Comparison of ENCODE assay signal across 15 cellular contexts in genomic region chr1:224447251-224447650, GRCh38. TPM values are rescaled to one million over a fixed set of nuclear protein-coding genes. Genes with fewer than 3 reads are reported as not detected.
DNase-seq lines count a peak whose midpoint lies in the region; ATAC-seq and TF ChIP-seq lines count a peak whose summit lies in the region.
"Had no signal": no experiment of that assay in that cellular context is flagged by ENCODE, and none has a peak within 500 bp of the region (broad histone marks: within the 10 kb centered on the region; RNA-seq: fewer than 3 reads in every experiment).

No MANE protein-coding gene starts in this region.

- POLR2A ChIA-PET in HCT116 (lab: Charles Lee) (no interaction called here), MCF 10A (lab: Yijun Ruan, JAX) (interaction anchor here (0.7 to 15.2 kb wide), 11 partner anchors 9 to 331 kb away, joined by 3 to 800 read pairs (median 3); partner anchors contain the start of genes NVL and WDR26)

- H3K36me3 ChIP-seq in HCT116 (ENCODE audit: control insufficient read depth in 1 of 2, insufficient read depth in 2 of 2, low read length in 2 of 2): no peaks in the 10 kb centered on the region
- peaks cover 0 to 10% (median 0%) of the 10 kb centered on the region in 9 donors for H3K36me3 ChIP-seq in heart left ventricle
- H3K36me3 ChIP-seq in skeletal muscle tissue (ENCODE audit: control insufficient read depth in 3 of 3, insufficient read depth in 3 of 3, low read length in 3 of 3): peaks cover 0 to 4% (median 4%) of the 10 kb centered on the region in 3 donors
- peaks cover 0 to 7% (median 0%) of the 10 kb centered on the region in 4 donors for H3K36me3 ChIP-seq in stomach

- H3K9me2 ChIP-seq in HCT116 (ENCODE audit: insufficient read depth): no peaks in the 10 kb centered on the region

- no peaks in the 10 kb centered on the region for H3K9me3 ChIP-seq in HCT116 (ENCODE audit: control insufficient read depth in 1 of 2, insufficient read depth in 1 of 2, low read depth in 1 of 2, low read length in 2 of 2)
- no peaks in the 10 kb centered on the region for H3K9me3 ChIP-seq in heart left ventricle
- H3K9me3 ChIP-seq in skeletal muscle tissue (ENCODE audit: control insufficient read depth in 3 of 3, low read length in 3 of 3): no peaks in the 10 kb centered on the region
- no peaks in the 10 kb centered on the region for H3K9me3 ChIP-seq in stomach

- H3K4me3 Mint-ChIP-seq in MCF 10A (ENCODE audit: unreplicated experiment): no peak overlapping the region
- H3K4me3 Mint-ChIP-seq: activated CD8-positive, alpha-beta memory T cell treated with anti-CD3 and anti-CD28 coated beads, Interleukin-2, amount 10 ng/mL, durations not matched to agents 7 days and 5 days; brain; T-helper 2 cell treated with Interferon-gamma antibody and Interleukin-4, amounts not matched to agents 5 μg/mL and 100 μg/mL, for 36 hours had no signal

- peaks cover 6 to 13% of the 10 kb centered on the region in 2 experiments; a peak in 2 of 4 replicates for H3K4me1 ChIP-seq in HCT116 (ENCODE audit: control insufficient read depth in 1 of 2, insufficient read depth in 2 of 2, low read length in 2 of 2)
- H3K4me1 ChIP-seq in heart left ventricle: peaks cover 0 to 15% (median 2%) of the 10 kb centered on the region in 12 donors
- peaks cover 15 to 18% (median 17%) of the 10 kb centered on the region in 3 donors for H3K4me1 ChIP-seq in skeletal muscle tissue (ENCODE audit: control insufficient read depth in 3 of 3, insufficient read depth in 3 of 3, low read length in 3 of 3)
- H3K4me1 ChIP-seq in stomach: peaks cover 0 to 10% (median 3%) of the 10 kb centered on the region in 4 donors

- H3K9me3 Mint-ChIP-seq in MCF 10A (ENCODE audit: unreplicated experiment): no peaks in the 10 kb centered on the region
- H3K9me3 Mint-ChIP-seq: brain; T-helper 2 cell treated with Interferon-gamma antibody and Interleukin-4, amounts not matched to agents 5 μg/mL and 100 μg/mL, for 36 hours had no signal

- peaks cover 11% of the 10 kb centered on the region for H3K36me3 Mint-ChIP-seq in MCF 10A (ENCODE audit: insufficient read depth, unreplicated experiment)

- RAD21 ChIA-PET in HCT116 (lab: Charles Lee; ENCODE audit: low non-redundant PET in 1 of 2, low total read pairs in 2 of 2, uncharacterized antibody in 2 of 2, unreplicated experiment in 2 of 2): no interaction called here

- no peak overlapping the region for H3K27ac ChIP-seq in HCT116 (ENCODE audit: low read depth, low read length)
- no peak overlapping the region for H3K27ac ChIP-seq in heart left ventricle
- peak overlapping the region; percentile 14 for H3K27ac ChIP-seq in skeletal muscle tissue (ENCODE audit: low read depth, low read length)
- H3K27ac ChIP-seq in stomach: peak overlapping the region in 1 of 5 donors; percentile 5

- CTCF ChIA-PET in HCT116 (lab: Charles Lee) (interaction anchor here (1.8 kb wide), 1 partner anchor 10 kb away, joined by 3 read pairs; no protein-coding TSS in a partner anchor), MCF 10A (lab: Yijun Ruan, JAX) (interaction anchor here (0.6 to 16.4 kb wide), 6 partner anchors 10 to 141 kb away, joined by 3 to 418 read pairs (median 4); partner anchors contain the start of gene WDR26)

- H3K4me3 ChIP-seq in HCT116 (replicated peaks in 1 of 2; ENCODE audit: low read depth in 1 of 2, low read length in 2 of 2) (no peak overlapping the region), heart left ventricle (no peak overlapping the region), skeletal muscle tissue (ENCODE audit: low read length in 3 of 3) (no peak overlapping the region), stomach (no peak overlapping the region)
- H3K4me3 ChIP-seq: GM12878 had no signal

- H2AFZ ChIP-seq in HCT116 (ENCODE audit: low read depth, low read length, poor library complexity, severe bottlenecking): no peak overlapping the region

- H3K27me3 ChIP-seq in HCT116 (ENCODE audit: insufficient read depth, low read length) (no peaks in the 10 kb centered on the region), heart left ventricle (no peaks in the 10 kb centered on the region), skeletal muscle tissue (ENCODE audit: control insufficient read depth in 3 of 3, insufficient read depth in 3 of 3, low read length in 3 of 3) (no peaks in the 10 kb centered on the region), stomach (no peaks in the 10 kb centered on the region)

- TF ChIP-seq CTCF in HCT116 (IDR thresholded peaks at IDR 0.05 in 2 of 3, conservative IDR thresholded peaks at IDR 0.05 in 1 of 3; ENCODE audit: borderline replicate concordance in 1 of 3, insufficient read depth in 1 of 3, low read depth in 2 of 3, low read length in 2 of 3) (no peak), MCF 10A (IDR thresholded peaks at IDR 0.05; ENCODE audit: unreplicated experiment) (no peak), heart left ventricle (IDR thresholded peaks at IDR 0.05) (no peak), stomach (IDR thresholded peaks at IDR 0.05) (no peak)

- DNase-seq in HCT116 (ENCODE audit: low read depth, low spot score): no peak
- peak; percentile 82 for DNase-seq in MCF 10A (ENCODE audit: unreplicated experiment)
- DNase-seq in heart left ventricle: peak in 2 of 5 donors; percentile 24 to 39
- no peak for DNase-seq in stomach
- no peak for DNase-seq in germinal center (ENCODE audit: low spot score)
- no peak for DNase-seq in activated CD4-positive, alpha-beta T cell treated with anti-CD3 and anti-CD28 coated beads for 4 hours
- DNase-seq: activated CD8-positive, alpha-beta memory T cell treated with anti-CD3 and anti-CD28 coated beads, Interleukin-2, amount 10 ng/mL, durations not matched to agents 7 days and 5 days; glutamatergic neuron; NCI-H1436 treated with DMSO at 0.1 percent for 48 hours; stimulated activated naive CD4-positive, alpha-beta T cell treated with Interleukin-2 at 50 U/mL for 16 hours had no signal

- peak overlapping the region; percentile 23; the same call in 1 of the 2 replicates for H3K4me2 ChIP-seq in HCT116 (ENCODE audit: low read length)

- WGBS in heart left ventricle, 4 donors: 50 to 79% (median 64%) methylated on average over 2 of the region's 2 CpGs
- 49 to 83% (median 69%) methylated on average over 2 of the region's 2 CpGs for WGBS in stomach, 5 donors

- TF ChIP-seq POLR2A in HCT116 (IDR thresholded peaks at IDR 0.05; ENCODE audit: borderline replicate concordance, extremely low read depth, insufficient read depth, insufficient read length): no peak
- TF ChIP-seq POLR2A in heart left ventricle (IDR thresholded peaks at IDR 0.05): no peak
- no peak for TF ChIP-seq POLR2A in stomach (IDR thresholded peaks at IDR 0.05)

- H4K20me1 ChIP-seq in HCT116 (ENCODE audit: insufficient read depth): no peaks in the 10 kb centered on the region

- intact Hi-C loops in HCT116 (cut with micrococcal nuclease): no loop called here
- intact Hi-C loops in MCF 10A (cut with micrococcal nuclease): no loop called here
- intact Hi-C loops in heart left ventricle (cut with DNase I): no loop called here
- intact Hi-C loops in stomach (cut with DNase I; ENCODE audit: low total_unique reads): no loop called here

- BruUV-seq in HCT116 (replicated peaks; lab: Mats Ljungman, UMichigan) (no TSS peak), MCF 10A (replicated peaks; lab: Mats Ljungman, UMichigan) (no TSS peak)

- no peak for TF ChIP-seq EP300 in stomach (IDR thresholded peaks at IDR 0.05)

- ATAC-seq in HCT116: no peak
- peak; percentile 29 to 75 (median 66) for ATAC-seq in heart left ventricle
- no peak for ATAC-seq in GM21447 (IDR thresholded peaks at IDR 0.05; ENCODE audit: unreplicated experiment)
- ATAC-seq: activated CD8-positive, alpha-beta memory T cell treated with anti-CD3 and anti-CD28 coated beads, Interleukin-2, amount 10 ng/mL, durations not matched to agents 7 days and 5 days; GM12878 had no signal

- no peaks in the 10 kb centered on the region for H3K79me2 ChIP-seq in HCT116 (ENCODE audit: insufficient read depth, low read length)

- H3K27me3 Mint-ChIP-seq in MCF 10A (ENCODE audit: insufficient read depth, unreplicated experiment): no peaks in the 10 kb centered on the region
- H3K27me3 Mint-ChIP-seq: activated CD8-positive, alpha-beta memory T cell treated with anti-CD3 and anti-CD28 coated beads, Interleukin-2, amount 10 ng/mL, durations not matched to agents 7 days and 5 days; brain had no signal

- H3K27ac Mint-ChIP-seq in MCF 10A (ENCODE audit: low read depth, unreplicated experiment): peak overlapping the region; percentile 21
- H3K27ac Mint-ChIP-seq: activated CD8-positive, alpha-beta memory T cell treated with anti-CD3 and anti-CD28 coated beads, Interleukin-2, amount 10 ng/mL, durations not matched to agents 7 days and 5 days; brain; T-helper 2 cell treated with Interferon-gamma antibody and Interleukin-4, amounts not matched to agents 5 μg/mL and 100 μg/mL, for 36 hours had no signal

- peaks cover 34% of the 10 kb centered on the region for H3K4me1 Mint-ChIP-seq in MCF 10A (ENCODE audit: insufficient read depth, unreplicated experiment)

- no peak for TF ChIP-seq RAD21 in HCT116 (IDR thresholded peaks at IDR 0.05; ENCODE audit: low read depth)

- no peak overlapping the region for H3K9ac ChIP-seq in HCT116 (ENCODE audit: low read length)
- no peak overlapping the region for H3K9ac ChIP-seq in skeletal muscle tissue (ENCODE audit: low read depth in 1 of 3, low read length in 3 of 3)

TF ChIP-seq in HCT116, 20 proteins besides CTCF, POLR2A, EP300 and RAD21:
- TF ChIP-seq ZNF274 (IDR thresholded peaks at IDR 0.05; ENCODE audit: low read depth, low read length) (no peak), YY1 (IDR thresholded peaks at IDR 0.05; ENCODE audit: extremely low read depth, insufficient replicate concordance, low read depth, low read length) (no peak), SRF (IDR thresholded peaks at IDR 0.05; ENCODE audit: low read depth) (no peak)

RNA-seq across cellular contexts. Expression of gene WDR26, which starts 12.7 kb away (rescaled TPM):
- 57.2 TPM for total RNA-seq in HCT116 (2021; ENCODE audit: unreplicated experiment)
- polyA plus RNA-seq in HCT116 (2012): 39.7 and 45.1 TPM in 2 replicates
- 149 and 156 TPM in 2 replicates for total RNA-seq in MCF 10A (2022)
- 10 to 100 TPM; 44.3 to 83.8 (median 64.2) TPM for total RNA-seq in heart left ventricle
- polyA plus RNA-seq in heart left ventricle: 10 to 100 TPM; 20.2 to 28.7 TPM
- 64.2 TPM for total RNA-seq in skeletal muscle tissue
- 100 to 1,000 TPM in 2 of 5 donors, 10 to 100 TPM in 3; 20.4 to 154 (median 92.4) TPM for total RNA-seq in stomach
- 10 to 100 TPM; 17.0 to 26.3 (median 24.6) TPM for polyA plus RNA-seq in stomach

Comparison
In these comparisons a context has a peak if more than half of its experiments do, and no peak if none do; other contexts are left out.
1. ATAC-seq: peak in heart left ventricle (4 of 4); none in HCT116 (single experiment) and GM21447 (single experiment).